8 cellular contexts compared by ENCODE assay signal in the genomic region with DNA sequence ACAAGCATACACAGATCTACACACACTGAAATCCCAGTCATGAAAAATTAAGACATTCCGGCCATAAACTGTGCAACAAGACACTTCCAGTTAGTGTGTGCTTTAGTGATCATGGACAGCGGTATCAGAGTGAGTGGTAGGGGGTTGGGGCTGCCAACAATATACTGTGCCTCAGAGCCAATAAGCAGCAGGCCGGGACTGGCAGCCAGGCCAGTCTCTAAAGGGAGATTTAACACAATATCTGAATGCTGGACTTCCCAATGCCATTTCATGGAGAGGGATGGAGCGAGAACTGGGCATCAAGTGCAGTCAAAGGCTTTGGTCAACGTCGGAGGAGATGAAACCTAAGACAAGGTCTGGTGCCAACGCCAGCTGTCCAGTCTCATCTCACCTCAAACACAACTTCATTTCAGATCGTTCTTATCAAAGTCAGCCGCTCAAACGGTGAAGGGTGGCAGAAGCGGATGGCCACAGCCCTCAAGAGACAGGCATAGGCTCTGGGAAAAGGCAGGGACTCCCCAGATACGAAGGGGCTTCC. TPM values are rescaled to one million over a fixed set of nuclear protein-coding genes. Genes with fewer than 3 reads are reported as not detected.
A peak's percentile ranks its signal among the peaks of the same experiment; 100 is the strongest.
DNase-seq lines count a peak whose midpoint lies in the region; ATAC-seq and TF ChIP-seq lines count a peak whose summit lies in the region.

No MANE protein-coding gene starts in this region.

- no peaks in the 10 kb centered on the region for H3K36me3 ChIP-seq in OCI-LY3 (replicated peaks; ENCODE audit: low read depth, low read length)
- H3K36me3 ChIP-seq in adrenal gland (replicated peaks in 1 of 2) = no peaks in the 10 kb centered on the region
- no peaks in the 10 kb centered on the region for H3K36me3 ChIP-seq in psoas muscle (ENCODE audit: insufficient read depth in 1 of 2, low read depth in 1 of 2)

- DNase-seq in AG08396 (ENCODE audit: low spot score) (peak; percentile 31), adrenal gland (peak; percentile 32 to 73 (median 41)), right cardiac atrium (peak in 1 of 3 donors; percentile 48), psoas muscle (peak; percentile 33 to 64), GDM1 (lab: John Stamatoyannopoulos, UW) (no peak)

- TF ChIP-seq CTCF in OCI-LY3 (IDR thresholded peaks at IDR 0.05; ENCODE audit: low read depth, low read length) = no peak
- no peak for TF ChIP-seq CTCF in adrenal gland (IDR thresholded peaks at IDR 0.05)
- TF ChIP-seq CTCF in psoas muscle (IDR thresholded peaks at IDR 0.05) = no peak

- peak overlapping the region; percentile 79 for H3K27ac ChIP-seq in OCI-LY3 (ENCODE audit: low read length)
- peak overlapping the region; percentile 81 to 97 (median 93) for H3K27ac ChIP-seq in adrenal gland
- peak overlapping the region; percentile 90 for H3K27ac ChIP-seq in right cardiac atrium (ENCODE audit: low read length)
- H3K27ac ChIP-seq in psoas muscle = peak overlapping the region; percentile 92

- peak overlapping the region; percentile 99 for H3K9ac ChIP-seq in OCI-LY3 (ENCODE audit: low read length)

- H3K27me3 ChIP-seq in OCI-LY3 (ENCODE audit: low read depth, low read length) = peaks cover 9% of the 10 kb centered on the region; the same call in 1 of the 2 replicates
- no peaks in the 10 kb centered on the region for H3K27me3 ChIP-seq in adrenal gland
- no peaks in the 10 kb centered on the region for H3K27me3 ChIP-seq in right cardiac atrium (ENCODE audit: control insufficient read depth, insufficient read depth)
- no peaks in the 10 kb centered on the region for H3K27me3 ChIP-seq in psoas muscle (ENCODE audit: insufficient read depth in 3 of 3, low read length in 2 of 3)

- 5 to 7% (median 7%) methylated on average over 9 to 12 of the region's 12 CpGs for WGBS in adrenal gland, 4 donors
- WGBS in right cardiac atrium = 5% methylated on average over 12 of the region's 12 CpGs
- 2 to 4% (median 4%) methylated on average over 12 of the region's 12 CpGs for WGBS in psoas muscle, 3 donors

- ATAC-seq in right cardiac atrium = peak in 1 of 2 donors; percentile 1
- peak; percentile 21 to 43 (median 36) for ATAC-seq in psoas muscle
- ATAC-seq in HG02840 (IDR thresholded peaks at IDR 0.05; ENCODE audit: low FRiP score, unreplicated experiment) = no peak

- H3K4me3 ChIP-seq in OCI-LY3 (ENCODE audit: low read length) = peak overlapping the region; percentile 94
- H3K4me3 ChIP-seq in adrenal gland = peak overlapping the region; percentile 72 to 86 (median 76)
- peak overlapping the region; percentile 88 for H3K4me3 ChIP-seq in right cardiac atrium (ENCODE audit: low read length)
- H3K4me3 ChIP-seq in psoas muscle = peak overlapping the region; percentile 89

- peak; percentile 7 for TF ChIP-seq POLR2A in GM19099 (IDR thresholded peaks at IDR 0.05; ENCODE audit: extremely low read depth, insufficient read length, low read depth)
- TF ChIP-seq POLR2A in adrenal gland (IDR thresholded peaks at IDR 0.05) = peak in 1 of 2 donors; percentile 17

- H3K4me1 ChIP-seq in OCI-LY3 (ENCODE audit: low read length) = peaks cover 17% of the 10 kb centered on the region
- H3K4me1 ChIP-seq in adrenal gland (replicated peaks in 1 of 2) = peaks cover 0 to 40% of the 10 kb centered on the region in 2 donors
- H3K4me1 ChIP-seq in right cardiac atrium (ENCODE audit: control insufficient read depth, insufficient read depth, low read length) = peaks cover 7% of the 10 kb centered on the region
- peaks cover 48% of the 10 kb centered on the region for H3K4me1 ChIP-seq in psoas muscle

- H4K20me1 ChIP-seq in OCI-LY3 (ENCODE audit: insufficient read depth, low read length) = peaks cover 12% of the 10 kb centered on the region; the same call in 1 of the 2 replicates

- H3K4me2 ChIP-seq in OCI-LY3 (ENCODE audit: low read length) = peak overlapping the region; percentile 98

- intact Hi-C loops in adrenal gland (cut with DNase I) (loop anchor here in 1 of 2 donors (5.0 to 10.0 kb wide), 2 partner anchors 34 to 156 kb away; no protein-coding TSS in a partner anchor), right cardiac atrium (cut with DNase I) (no loop called here), psoas muscle (cut with DNase I) (no loop called here)

- no peak overlapping the region; the same call in 1 of the 2 replicates for H2AFZ ChIP-seq in OCI-LY3 (ENCODE audit: low read depth, low read length)

- H3K9me3 ChIP-seq in OCI-LY3 (ENCODE audit: insufficient read depth, low read length) (no peaks in the 10 kb centered on the region), adrenal gland (replicated peaks in 1 of 3) (no peaks in the 10 kb centered on the region), right cardiac atrium (ENCODE audit: control insufficient read depth, low read length) (no peaks in the 10 kb centered on the region), psoas muscle (no peaks in the 10 kb centered on the region)

- peaks cover 61% of the 10 kb centered on the region for H3K79me2 ChIP-seq in OCI-LY3 (ENCODE audit: low read length)

RNA-seq across cellular contexts. Expression of a gene that starts 1.0 kb away (rescaled TPM):
- 10 to 100 TPM; 36.2 to 99.3 (median 54.5) TPM for total RNA-seq in adrenal gland
- 10 to 100 TPM; 22.0 to 57.8 (median 22.7) TPM for polyA plus RNA-seq in adrenal gland
- 10 to 100 TPM; 32.6 to 43.2 (median 36.9) TPM for total RNA-seq in right cardiac atrium
- 13.3 TPM for polyA plus RNA-seq in right cardiac atrium
- total RNA-seq in psoas muscle = 10 to 100 TPM; 34.0 to 64.9 (median 50.6) TPM
- polyA plus RNA-seq in psoas muscle = 10 to 100 TPM; 19.5 to 56.7 (median 36.4) TPM

RNA-seq across cellular contexts. Expression of a gene that starts 31.3 kb away (rescaled TPM):
- under 1 TPM in 1 of 8 donors, not detected in 7; 0.41 TPM for total RNA-seq in adrenal gland
- polyA plus RNA-seq in adrenal gland = under 1 TPM in 1 of 3 donors, not detected in 2; 0.37 TPM
- not detected for total RNA-seq in right cardiac atrium
- polyA plus RNA-seq in right cardiac atrium = not detected
- total RNA-seq in psoas muscle = under 1 TPM in 1 of 4 donors, not detected in 3; 0.67 TPM
- under 1 TPM in 1 of 3 donors, not detected in 2; 0.05 TPM for polyA plus RNA-seq in psoas muscle
